In genomic region chr1:203627819-203628184, GRCh38 we compare ENCODE assay signal across 8 cellular contexts. TPM values are rescaled to one million over a fixed set of nuclear protein-coding genes. Genes with fewer than 3 reads are reported as not detected.
DNase-seq lines count a peak whose midpoint lies in the region; ATAC-seq and TF ChIP-seq lines count a peak whose summit lies in the region.

No MANE protein-coding gene starts in this region.

- H3K4me1 ChIP-seq in HAP-1 = peaks cover 29% of the 10 kb centered on the region

- ATAC-seq in esophagus mucosa (peak; percentile 27), GM21529 (IDR thresholded peaks at IDR 0.05; ENCODE audit: unreplicated experiment) (no peak), HG03460 (IDR thresholded peaks at IDR 0.05; ENCODE audit: unreplicated experiment) (no peak)

- intact Hi-C loops in activated CD4-positive, alpha-beta T cell treated with anti-CD3 and anti-CD28 coated beads, Interleukin-2, amount 10 ng/mL, durations not matched to agents 24 days and 14 days (cut with micrococcal nuclease) = loop anchor here (2.0 to 10.0 kb wide), 4 partner anchors 137 to 341 kb away; partner anchors contain the start of genes LAX1, ZBED6 and ZC3H11A

- no peaks in the 10 kb centered on the region for H3K27me3 ChIP-seq in HAP-1 (ENCODE audit: low read depth)

- peak overlapping the region; percentile 49 for H3K4me3 ChIP-seq in HAP-1

- no peaks in the 10 kb centered on the region for H3K36me3 ChIP-seq in HAP-1 (replicated peaks)

- in situ Hi-C loops in HAP-1 (cut with MboI; ENCODE audit: low sequenced_read_pairs) = no loop called here

- TF ChIP-seq CTCF in nephron (IDR thresholded peaks at IDR 0.05; ENCODE audit: unreplicated experiment in 3 of 3) = no peak

- peak overlapping the region; percentile 97 for H3K27ac Mint-ChIP-seq in activated CD4-positive, alpha-beta T cell treated with anti-CD3 and anti-CD28 coated beads, Interleukin-2, amount 10 ng/mL, durations not matched to agents 24 days and 14 days
- H3K27ac Mint-ChIP-seq in nephron = peak overlapping the region; percentile 97 to 99 (median 98)

- DNase-seq in AG08395 (ENCODE audit: low spot score) (peak; percentile 55), HAP-1 (ENCODE audit: low spot score in 2 of 2) (peak; percentile 38 to 55), NCI-H2227 (lab: John Stamatoyannopoulos, UW; ENCODE audit: unreplicated experiment) (no peak)
- DNase-seq in activated CD4-positive, alpha-beta T cell treated with anti-CD3 and anti-CD28 coated beads, Interleukin-2, amount 10 ng/mL, durations not matched to agents 24 days and 14 days = peak; percentile 81

- no peaks in the 10 kb centered on the region for H3K9me3 Mint-ChIP-seq in activated CD4-positive, alpha-beta T cell treated with anti-CD3 and anti-CD28 coated beads, Interleukin-2, amount 10 ng/mL, durations not matched to agents 24 days and 14 days
- H3K9me3 Mint-ChIP-seq in nephron = no peaks in the 10 kb centered on the region

- H3K4me1 Mint-ChIP-seq in activated CD4-positive, alpha-beta T cell treated with anti-CD3 and anti-CD28 coated beads, Interleukin-2, amount 10 ng/mL, durations not matched to agents 24 days and 14 days = peaks cover 73% of the 10 kb centered on the region
- peaks cover 71% of the 10 kb centered on the region for H3K4me1 Mint-ChIP-seq in nephron

- H3K27me3 Mint-ChIP-seq in activated CD4-positive, alpha-beta T cell treated with anti-CD3 and anti-CD28 coated beads, Interleukin-2, amount 10 ng/mL, durations not matched to agents 24 days and 14 days = no peaks in the 10 kb centered on the region
- peaks cover 7% of the 10 kb centered on the region for H3K27me3 Mint-ChIP-seq in nephron (ENCODE audit: low read depth)

- H3K36me3 Mint-ChIP-seq in activated CD4-positive, alpha-beta T cell treated with anti-CD3 and anti-CD28 coated beads, Interleukin-2, amount 10 ng/mL, durations not matched to agents 24 days and 14 days (ENCODE audit: low read depth) = peaks cover 21% of the 10 kb centered on the region
- peaks cover 11% of the 10 kb centered on the region for H3K36me3 Mint-ChIP-seq in nephron (ENCODE audit: low read depth)

- H3K4me3 Mint-ChIP-seq in activated CD4-positive, alpha-beta T cell treated with anti-CD3 and anti-CD28 coated beads, Interleukin-2, amount 10 ng/mL, durations not matched to agents 24 days and 14 days = peak overlapping the region; percentile 96
- peak overlapping the region; percentile 96 to 99 (median 97) for H3K4me3 Mint-ChIP-seq in nephron

- H3K9me3 ChIP-seq in HAP-1 = no peaks in the 10 kb centered on the region; the same call in 1 of the 2 replicates

RNA-seq across cellular contexts. Expression of gene ATP2B4, which starts 1.2 kb away (rescaled TPM):
- 32.7 and 33.5 TPM in 2 replicates for total RNA-seq in activated CD4-positive, alpha-beta T cell treated with anti-CD3 and anti-CD28 coated beads, Interleukin-2, amount 10 ng/mL, durations not matched to agents 24 days and 14 days
- total RNA-seq in esophagus mucosa = 28.3 TPM
